16 cellular contexts compared by ENCODE assay signal in genomic region chr7:36288501-36288900, GRCh38.
DNase-seq lines count a peak whose midpoint lies in the region; ATAC-seq and TF ChIP-seq lines count a peak whose summit lies in the region.
"Had no signal": no experiment of that assay in that cellular context is flagged by ENCODE, and none has a peak within 500 bp of the region (broad histone marks: within the 10 kb centered on the region; RNA-seq: fewer than 3 reads in every experiment).

No MANE protein-coding gene starts in this region.

- no peak for ATAC-seq in WTC11
- ATAC-seq in GM19023 (IDR thresholded peaks at IDR 0.05; ENCODE audit: unreplicated experiment) = no peak

- intact Hi-C loops in CD4-positive, alpha-beta memory T cell (cut with micrococcal nuclease) = loop anchor here (5.0 to 10.0 kb wide), 2 partner anchors 486 to 1254 kb away; partner anchors contain the start of genes DPY19L1 and SEPTIN7

- H3K27ac Mint-ChIP-seq in T-helper 1 cell treated with Interleukin-12 subunit alpha and Interleukin-12 subunit beta and Interleukin-4 antibody, amounts not matched to agents 30 μg/mL and 1 μg/mL, for 36 hours = peak overlapping the region; percentile 95
- peak overlapping the region; percentile 95 to 100 (median 96) for H3K27ac Mint-ChIP-seq in CD4-positive, alpha-beta memory T cell
- H3K27ac Mint-ChIP-seq in WTC11 = no peak overlapping the region
- H3K27ac Mint-ChIP-seq: mesothelial cell of epicardium had no signal

- H3K4me3 Mint-ChIP-seq in T-helper 1 cell treated with Interleukin-12 subunit alpha and Interleukin-12 subunit beta and Interleukin-4 antibody, amounts not matched to agents 30 μg/mL and 1 μg/mL, for 36 hours = peak overlapping the region; percentile 84
- H3K4me3 Mint-ChIP-seq in CD4-positive, alpha-beta memory T cell = peak overlapping the region; percentile 83 to 93 (median 90)
- no peak overlapping the region for H3K4me3 Mint-ChIP-seq in WTC11
- H3K4me3 Mint-ChIP-seq: mesothelial cell of epicardium had no signal

- no peaks in the 10 kb centered on the region for H3K9me3 ChIP-seq in CD4-positive, alpha-beta memory T cell (ENCODE audit: control insufficient read depth in 1 of 2, low read length in 2 of 2)
- H3K9me3 ChIP-seq in neutrophil = no peaks in the 10 kb centered on the region
- H3K9me3 ChIP-seq: SJCRH30 had no signal

- H3K4me3 ChIP-seq in CD4-positive, alpha-beta memory T cell (ENCODE audit: low read length in 2 of 2) = peak overlapping the region; percentile 53 to 62
- H3K4me3 ChIP-seq in neutrophil (ENCODE audit: low read depth in 1 of 2, low read length in 1 of 2) = peak overlapping the region in 1 of 2 experiments; percentile 52
- H3K4me3 ChIP-seq: SJCRH30 had no signal

- peak overlapping the region; percentile 78 for H3K27ac ChIP-seq in CD4-positive, alpha-beta memory T cell (ENCODE audit: low read depth, low read length)
- peak overlapping the region; percentile 97 for H3K27ac ChIP-seq in neutrophil
- H3K27ac ChIP-seq: epithelial cell of prostate, SJCRH30 had no signal

- POLR2A ChIA-PET in CD4-positive, alpha-beta memory T cell (lab: Charles Lee; ENCODE audit: partially characterized antibody) = interaction anchor here (1.5 to 1.8 kb wide), 5 partner anchors 85 to 1161 kb away, joined by 5 to 11 read pairs (median 6); partner anchors contain the start of genes ELMO1 and SEPTIN7
- POLR2A ChIA-PET in WTC11 (lab: Charles Lee) = no interaction called here

- CTCF ChIA-PET in CD4-positive, alpha-beta memory T cell (lab: Charles Lee; ENCODE audit: partially characterized antibody) = interaction anchor here (0.7 to 10.7 kb wide), 20 partner anchors 8 to 665 kb away, joined by 3 to 225 read pairs (median 6); no protein-coding TSS in a partner anchor
- CTCF ChIA-PET in WTC11 (lab: Charles Lee) = interaction anchor here (1.5 to 2.2 kb wide), 4 partner anchors 31 to 303 kb away, joined by 4 to 7 read pairs (median 6); no protein-coding TSS in a partner anchor

- H3K36me3 Mint-ChIP-seq in T-helper 1 cell treated with Interleukin-12 subunit alpha and Interleukin-12 subunit beta and Interleukin-4 antibody, amounts not matched to agents 30 μg/mL and 1 μg/mL, for 36 hours (ENCODE audit: low read depth) = peaks cover 10% of the 10 kb centered on the region
- H3K36me3 Mint-ChIP-seq in CD4-positive, alpha-beta memory T cell = peaks cover 5 to 9% of the 10 kb centered on the region in 2 donors
- peaks cover 15% of the 10 kb centered on the region for H3K36me3 Mint-ChIP-seq in WTC11

- no peaks in the 10 kb centered on the region for H3K9me3 Mint-ChIP-seq in T-helper 1 cell treated with Interleukin-12 subunit alpha and Interleukin-12 subunit beta and Interleukin-4 antibody, amounts not matched to agents 30 μg/mL and 1 μg/mL, for 36 hours
- no peaks in the 10 kb centered on the region for H3K9me3 Mint-ChIP-seq in CD4-positive, alpha-beta memory T cell
- H3K9me3 Mint-ChIP-seq in WTC11 = no peaks in the 10 kb centered on the region
- H3K9me3 Mint-ChIP-seq: mesothelial cell of epicardium had no signal

- TF ChIP-seq CTCF in WTC11 (IDR thresholded peaks at IDR 0.05) = no peak
- TF ChIP-seq CTCF in neutrophil (IDR thresholded peaks at IDR 0.05) = no peak

- peaks cover 82% of the 10 kb centered on the region for H3K4me1 ChIP-seq in CD4-positive, alpha-beta memory T cell (ENCODE audit: insufficient read depth, low read length)
- H3K4me1 ChIP-seq in neutrophil (ENCODE audit: control insufficient read depth in 1 of 2, insufficient read depth in 1 of 2, low read depth in 1 of 2, low read length in 1 of 2) = peaks cover 62 to 66% of the 10 kb centered on the region in 2 experiments
- H3K4me1 ChIP-seq: SJCRH30 had no signal

- H3K27me3 Mint-ChIP-seq in T-helper 1 cell treated with Interleukin-12 subunit alpha and Interleukin-12 subunit beta and Interleukin-4 antibody, amounts not matched to agents 30 μg/mL and 1 μg/mL, for 36 hours (ENCODE audit: low read depth) = no peaks in the 10 kb centered on the region
- H3K27me3 Mint-ChIP-seq in CD4-positive, alpha-beta memory T cell = no peaks in the 10 kb centered on the region
- H3K27me3 Mint-ChIP-seq in WTC11 (ENCODE audit: low read depth) = no peaks in the 10 kb centered on the region

- DNase-seq in T-helper 1 cell = no peak
- DNase-seq in CD4-positive, alpha-beta memory T cell = no peak
- DNase-seq in WTC11 (ENCODE audit: low spot score) = no peak
- no peak for DNase-seq in Ammon's horn (ENCODE audit: low spot score)
- DNase-seq in activated effector memory CD4-positive, alpha-beta T cell treated with anti-CD3 and anti-CD28 coated beads, Interleukin-2, amount 50 U/mL, for 16 hours = no peak
- DNase-seq: COR-L47, GDM1, kidney, NCI-H446, SJCRH30, small intestine had no signal

- H3K4me1 Mint-ChIP-seq in T-helper 1 cell treated with Interleukin-12 subunit alpha and Interleukin-12 subunit beta and Interleukin-4 antibody, amounts not matched to agents 30 μg/mL and 1 μg/mL, for 36 hours (ENCODE audit: low read depth) = peaks cover 58% of the 10 kb centered on the region
- peaks cover 49 to 89% (median 73%) of the 10 kb centered on the region in 4 donors for H3K4me1 Mint-ChIP-seq in CD4-positive, alpha-beta memory T cell
- H3K4me1 Mint-ChIP-seq in WTC11 = peaks cover 43% of the 10 kb centered on the region

- H3K27me3 ChIP-seq in CD4-positive, alpha-beta memory T cell (ENCODE audit: insufficient read depth, low read length) = no peaks in the 10 kb centered on the region
- H3K27me3 ChIP-seq in neutrophil = no peaks in the 10 kb centered on the region
- H3K27me3 ChIP-seq: SJCRH30 had no signal

- H3K36me3 ChIP-seq in CD4-positive, alpha-beta memory T cell (ENCODE audit: insufficient read depth, low read length) = no peaks in the 10 kb centered on the region
- H3K36me3 ChIP-seq in neutrophil = peaks cover 38% of the 10 kb centered on the region
- H3K36me3 ChIP-seq: SJCRH30 had no signal

TF ChIP-seq in WTC11, 78 proteins besides CTCF, POLR2A, EP300 and RAD21:
- TF ChIP-seq TP53 (CRISPR knock-in tag; IDR thresholded peaks at IDR 0.05) (no peak), ZNF121 (CRISPR knock-in tag; IDR thresholded peaks at IDR 0.05) (peak; percentile 86), ZNF416 (CRISPR knock-in tag; IDR thresholded peaks at IDR 0.05) (no peak)
